ENCODE assay signal across 8 cellular contexts in genomic region chr17:43645765-43646481, GRCh38. TPM values are rescaled to one million over a fixed set of nuclear protein-coding genes. Genes with fewer than 3 reads are reported as not detected.
DNase-seq lines count a peak whose midpoint lies in the region; ATAC-seq and TF ChIP-seq lines count a peak whose summit lies in the region.

No MANE protein-coding gene starts in this region.

- DNase-seq in activated T-helper 1 cell treated with Interleukin-2 at 50 U/mL for 16 hours (ENCODE audit: low read depth), result peak; percentile 7
- DNase-seq in activated T-helper 1 cell treated with anti-CD3 and anti-CD28 coated beads, Interleukin-12 subunit alpha, Interleukin-12 subunit beta, Interleukin-2, Interleukin-4 antibody, amounts not matched to agents 30 ng/mL and 10 ng/mL and 1 ng/mL, durations not matched to agents 14 hours and 24 hours and 36 hours (ENCODE audit: low spot score), result no peak
- peak; percentile 73 for DNase-seq in endothelial cell (ENCODE audit: low spot score)
- peak; percentile 95 for DNase-seq in mesenteric fat pad (ENCODE audit: low spot score)
- peak; percentile 84 for DNase-seq in upper lobe of right lung
- DNase-seq in NCI-H187 (lab: John Stamatoyannopoulos, UW), result no peak

- H3K4me1 ChIP-seq in upper lobe of right lung, result no peaks in the 10 kb centered on the region

- no peaks in the 10 kb centered on the region for H3K9me3 ChIP-seq in upper lobe of right lung

- H3K9me3 Mint-ChIP-seq in activated T-helper 1 cell treated with anti-CD3 and anti-CD28 coated beads, Interleukin-12 subunit alpha, Interleukin-12 subunit beta, Interleukin-2, Interleukin-4 antibody, amounts not matched to agents 30 ng/mL and 10 ng/mL and 1 ng/mL, durations not matched to agents 14 hours and 24 hours and 36 hours, result no peaks in the 10 kb centered on the region
- H3K9me3 Mint-ChIP-seq in endothelial cell (ENCODE audit: unreplicated experiment), result no peaks in the 10 kb centered on the region

- ATAC-seq in upper lobe of right lung (peak; percentile 86), GM21360 (IDR thresholded peaks at IDR 0.05; ENCODE audit: unreplicated experiment) (no peak), GM18511 (IDR thresholded peaks at IDR 0.05; ENCODE audit: unreplicated experiment) (no peak)

- H3K27ac Mint-ChIP-seq in activated T-helper 1 cell treated with anti-CD3 and anti-CD28 coated beads, Interleukin-12 subunit alpha, Interleukin-12 subunit beta, Interleukin-2, Interleukin-4 antibody, amounts not matched to agents 30 ng/mL and 10 ng/mL and 1 ng/mL, durations not matched to agents 14 hours and 24 hours and 36 hours, result no peak overlapping the region
- H3K27ac Mint-ChIP-seq in endothelial cell (ENCODE audit: unreplicated experiment), result no peak overlapping the region

- H3K36me3 ChIP-seq in upper lobe of right lung, result no peaks in the 10 kb centered on the region

- H3K27me3 ChIP-seq in upper lobe of right lung, result no peaks in the 10 kb centered on the region

- peak; percentile 35 for TF ChIP-seq CTCF in endothelial cell (IDR thresholded peaks at IDR 0.05; ENCODE audit: unreplicated experiment)
- no peak for TF ChIP-seq CTCF in upper lobe of right lung (IDR thresholded peaks at IDR 0.05)

- H3K27me3 Mint-ChIP-seq in activated T-helper 1 cell treated with anti-CD3 and anti-CD28 coated beads, Interleukin-12 subunit alpha, Interleukin-12 subunit beta, Interleukin-2, Interleukin-4 antibody, amounts not matched to agents 30 ng/mL and 10 ng/mL and 1 ng/mL, durations not matched to agents 14 hours and 24 hours and 36 hours (ENCODE audit: insufficient read depth), result peaks cover 25% of the 10 kb centered on the region
- H3K27me3 Mint-ChIP-seq in endothelial cell (ENCODE audit: unreplicated experiment), result peaks cover 2% of the 10 kb centered on the region

- no peak overlapping the region for H3K4me3 Mint-ChIP-seq in activated T-helper 1 cell treated with anti-CD3 and anti-CD28 coated beads, Interleukin-12 subunit alpha, Interleukin-12 subunit beta, Interleukin-2, Interleukin-4 antibody, amounts not matched to agents 30 ng/mL and 10 ng/mL and 1 ng/mL, durations not matched to agents 14 hours and 24 hours and 36 hours
- no peak overlapping the region for H3K4me3 Mint-ChIP-seq in endothelial cell (ENCODE audit: unreplicated experiment)

- peak overlapping the region; percentile 45 for H3K4me3 ChIP-seq in upper lobe of right lung

- no peaks in the 10 kb centered on the region for H3K4me1 Mint-ChIP-seq in activated T-helper 1 cell treated with anti-CD3 and anti-CD28 coated beads, Interleukin-12 subunit alpha, Interleukin-12 subunit beta, Interleukin-2, Interleukin-4 antibody, amounts not matched to agents 30 ng/mL and 10 ng/mL and 1 ng/mL, durations not matched to agents 14 hours and 24 hours and 36 hours (ENCODE audit: low read depth)
- peaks cover 18% of the 10 kb centered on the region for H3K4me1 Mint-ChIP-seq in endothelial cell (ENCODE audit: unreplicated experiment)

- peak overlapping the region; percentile 82 for H3K27ac ChIP-seq in upper lobe of right lung

- no peaks in the 10 kb centered on the region for H3K36me3 Mint-ChIP-seq in activated T-helper 1 cell treated with anti-CD3 and anti-CD28 coated beads, Interleukin-12 subunit alpha, Interleukin-12 subunit beta, Interleukin-2, Interleukin-4 antibody, amounts not matched to agents 30 ng/mL and 10 ng/mL and 1 ng/mL, durations not matched to agents 14 hours and 24 hours and 36 hours (ENCODE audit: low read depth)
- no peaks in the 10 kb centered on the region for H3K36me3 Mint-ChIP-seq in endothelial cell (ENCODE audit: low read depth, unreplicated experiment)

- intact Hi-C loops in activated T-helper 1 cell treated with anti-CD3 and anti-CD28 coated beads, Interleukin-12 subunit alpha, Interleukin-12 subunit beta, Interleukin-2, Interleukin-4 antibody, amounts not matched to agents 30 ng/mL and 10 ng/mL and 1 ng/mL, durations not matched to agents 14 hours and 24 hours and 36 hours (cut with micrococcal nuclease), result no loop called here
- intact Hi-C loops in upper lobe of right lung (cut with DNase I), result no loop called here

RNA-seq across cellular contexts. Expression of gene MEOX1, which starts 15.8 kb away (rescaled TPM):
- total RNA-seq in activated T-helper 1 cell treated with anti-CD3 and anti-CD28 coated beads, Interleukin-12 subunit alpha, Interleukin-12 subunit beta, Interleukin-2, Interleukin-4 antibody, amounts not matched to agents 30 ng/mL and 10 ng/mL and 1 ng/mL, durations not matched to agents 14 hours and 24 hours and 36 hours, result 0.10 TPM in 1 of 2 replicates, not detected in the other
- total RNA-seq in endothelial cell (ENCODE audit: unreplicated experiment) (0.10 TPM), mesenteric fat pad (25.3 TPM), upper lobe of right lung (1.5 TPM)

Comparison
In these comparisons a context has a peak if more than half of its experiments do, and no peak if none do; other contexts are left out.
1. DNase-seq: peak in activated T-helper 1 cell treated with Interleukin-2 at 50 U/mL for 16 hours (single experiment), endothelial cell (single experiment), mesenteric fat pad (single experiment) and upper lobe of right lung (single experiment); none in activated T-helper 1 cell treated with anti-CD3 and anti-CD28 coated beads, Interleukin-12 subunit alpha, Interleukin-12 subunit beta, Interleukin-2, Interleukin-4 antibody, amounts not matched to agents 30 ng/mL and 10 ng/mL and 1 ng/mL, durations not matched to agents 14 hours and 24 hours and 36 hours (single experiment) and NCI-H187 (0 of 2).
2. RNA of gene MEOX1, which starts 15.8 kb away (total RNA-seq): 25.3 TPM in mesenteric fat pad (single experiment); 1.5 TPM in upper lobe of right lung (single experiment), 0.10 TPM in activated T-helper 1 cell treated with anti-CD3 and anti-CD28 coated beads, Interleukin-12 subunit alpha, Interleukin-12 subunit beta, Interleukin-2, Interleukin-4 antibody, amounts not matched to agents 30 ng/mL and 10 ng/mL and 1 ng/mL, durations not matched to agents 14 hours and 24 hours and 36 hours and 0.10 TPM in endothelial cell (single experiment); every median in the first group is over 10 times any median in the second.